In the genomic region with DNA sequence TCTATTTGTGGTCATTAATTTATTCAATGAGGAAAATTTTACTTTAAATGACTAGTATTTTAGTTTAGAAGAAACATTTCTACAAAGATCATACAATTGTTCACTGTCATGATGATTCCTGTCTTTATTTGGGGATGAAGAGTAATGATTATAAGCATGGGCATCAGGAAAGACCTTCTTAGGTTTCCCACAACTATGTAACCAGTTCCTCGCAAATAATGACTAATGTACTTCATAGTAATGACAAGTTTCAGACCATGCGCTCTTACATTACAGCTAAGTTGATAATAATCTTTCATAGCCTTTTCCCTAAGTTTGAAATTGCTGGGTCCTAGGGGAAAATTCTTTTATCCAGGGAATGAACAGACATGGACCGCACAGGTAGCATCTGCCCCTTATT, we compare ENCODE assay signal across 17 cellular contexts.
"Had no signal": no experiment of that assay in that cellular context is flagged by ENCODE, and none has a peak within 500 bp of the region (broad histone marks: within the 10 kb centered on the region; RNA-seq: fewer than 3 reads in every experiment).

No MANE protein-coding gene starts in this region.

- H3K27me3 ChIP-seq: esophagus squamous epithelium, hepatocyte, neutrophil, testis, tibial nerve, upper lobe of right lung had no signal

- H3K36me3 Mint-ChIP-seq: naive thymus-derived CD8-positive, alpha-beta T cell; stimulated activated naive B cell treated with anti-CD40 and anti-IgM and Interleukin-4, amounts not matched to agents 10 μg/mL and 1 μg/mL and 100 μg/mL, for 72 hours had no signal

- DNase-seq: effector memory CD4-positive, alpha-beta T cell; esophagus squamous epithelium; foreskin keratinocyte; head of caudate nucleus; naive thymus-derived CD8-positive, alpha-beta T cell; posterior cingulate gyrus; stimulated activated CD4-positive, alpha-beta T cell treated with anti-CD3 and anti-CD28 coated beads, Interleukin-2, amount 100 ng/mL, for 24 hours; stimulated activated CD4-positive, alpha-beta T cell treated with anti-CD3 and anti-CD28 coated beads, Interleukin-4, amount 100 ng/mL, for 4 hours; stimulated activated naive B cell treated with anti-CD40 and anti-IgM and Interleukin-4, amounts not matched to agents 10 μg/mL and 1 μg/mL and 100 μg/mL, for 72 hours; stimulated activated naive CD8-positive, alpha-beta T cell treated with anti-CD3 and anti-CD28 coated beads, Interleukin-15, amount 100 ng/mL, for 72 hours; testis; upper lobe of right lung had no signal

- H3K4me3 Mint-ChIP-seq: naive thymus-derived CD8-positive, alpha-beta T cell; stimulated activated naive B cell treated with anti-CD40 and anti-IgM and Interleukin-4, amounts not matched to agents 10 μg/mL and 1 μg/mL and 100 μg/mL, for 72 hours; stimulated activated naive CD8-positive, alpha-beta T cell treated with anti-CD3 and anti-CD28 coated beads, Interleukin-15, amount 100 ng/mL, for 72 hours had no signal

- H3K4me1 Mint-ChIP-seq: naive thymus-derived CD8-positive, alpha-beta T cell; stimulated activated naive CD8-positive, alpha-beta T cell treated with anti-CD3 and anti-CD28 coated beads, Interleukin-15, amount 100 ng/mL, for 72 hours had no signal

- H3K4me2 ChIP-seq: hepatocyte had no signal

- H3K4me3 ChIP-seq: esophagus squamous epithelium, hepatocyte, skin epidermis, testis, tibial nerve, upper lobe of right lung had no signal

- H2AFZ ChIP-seq: hepatocyte had no signal

- H3K27ac Mint-ChIP-seq: naive thymus-derived CD8-positive, alpha-beta T cell; stimulated activated naive B cell treated with anti-CD40 and anti-IgM and Interleukin-4, amounts not matched to agents 10 μg/mL and 1 μg/mL and 100 μg/mL, for 72 hours; stimulated activated naive CD8-positive, alpha-beta T cell treated with anti-CD3 and anti-CD28 coated beads, Interleukin-15, amount 100 ng/mL, for 72 hours had no signal

- H3K36me3 ChIP-seq: esophagus squamous epithelium, neutrophil, tibial nerve, upper lobe of right lung had no signal

- ATAC-seq: foreskin keratinocyte; naive thymus-derived CD8-positive, alpha-beta T cell; sciatic nerve; stimulated activated naive B cell treated with anti-CD40 and anti-IgM and Interleukin-4, amounts not matched to agents 10 μg/mL and 1 μg/mL and 100 μg/mL, for 72 hours; stimulated activated naive CD8-positive, alpha-beta T cell treated with anti-CD3 and anti-CD28 coated beads, Interleukin-15, amount 100 ng/mL, for 72 hours; upper lobe of right lung had no signal

- H3K27ac ChIP-seq: esophagus squamous epithelium, foreskin keratinocyte, hepatocyte, neutrophil, skin epidermis, testis, tibial nerve, upper lobe of right lung had no signal

- H3K9me3 ChIP-seq: esophagus squamous epithelium, neutrophil, testis, tibial nerve, upper lobe of right lung had no signal

- H3K9me3 Mint-ChIP-seq: naive thymus-derived CD8-positive, alpha-beta T cell; stimulated activated naive B cell treated with anti-CD40 and anti-IgM and Interleukin-4, amounts not matched to agents 10 μg/mL and 1 μg/mL and 100 μg/mL, for 72 hours; stimulated activated naive CD8-positive, alpha-beta T cell treated with anti-CD3 and anti-CD28 coated beads, Interleukin-15, amount 100 ng/mL, for 72 hours had no signal

- H3K4me1 ChIP-seq: foreskin keratinocyte, testis, tibial nerve, upper lobe of right lung had no signal
